18 cellular contexts compared by ENCODE assay signal in the genomic region with DNA sequence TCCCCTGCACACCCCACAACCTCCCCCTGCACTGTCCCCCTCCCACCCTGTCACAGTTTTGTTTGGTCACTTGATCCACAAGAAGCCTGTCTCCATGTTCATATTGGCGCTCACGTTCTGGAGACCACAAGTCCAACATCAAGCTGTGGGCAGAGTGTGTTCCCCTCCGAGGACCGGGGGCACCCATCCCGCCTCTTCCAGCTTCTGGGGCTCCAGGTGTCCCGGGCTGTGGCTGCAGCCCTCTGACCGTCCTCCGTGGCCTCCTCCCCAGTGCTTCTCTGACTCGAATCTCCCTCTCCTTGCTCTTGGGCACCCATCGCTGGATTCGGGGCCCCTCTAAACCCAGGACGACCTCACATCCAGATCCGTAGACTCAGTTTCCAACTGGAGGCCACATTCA. TPM values are rescaled to one million over a fixed set of nuclear protein-coding genes. Genes with fewer than 3 reads are reported as not detected.
DNase-seq lines count a peak whose midpoint lies in the region; ATAC-seq and TF ChIP-seq lines count a peak whose summit lies in the region.
"Had no signal": no experiment of that assay in that cellular context is flagged by ENCODE, and none has a peak within 500 bp of the region (broad histone marks: within the 10 kb centered on the region; RNA-seq: fewer than 3 reads in every experiment).

No MANE protein-coding gene starts in this region.

- peaks cover 20% of the 10 kb centered on the region for H3K4me1 ChIP-seq in GM23338 (ENCODE audit: insufficient read depth)
- H3K4me1 ChIP-seq: BE2C had no signal

- TF ChIP-seq CTCF in GM23338 (conservative IDR thresholded peaks at IDR 0.05; ENCODE audit: low read depth in 2 of 2) = no peak
- no peak for TF ChIP-seq CTCF in endothelial cell (IDR thresholded peaks at IDR 0.05; ENCODE audit: unreplicated experiment)
- TF ChIP-seq CTCF in foreskin fibroblast (IDR thresholded peaks at IDR 0.05; ENCODE audit: low read depth, low read length) = no peak

- H2AFZ ChIP-seq in GM23338 = no peak overlapping the region

- H3K27me3 Mint-ChIP-seq in activated CD4-positive, alpha-beta T cell treated with anti-CD3 and anti-CD28 coated beads, Interleukin-2, amount 10 ng/mL, durations not matched to agents 24 days and 14 days = no peaks in the 10 kb centered on the region
- H3K27me3 Mint-ChIP-seq in GM23338 (ENCODE audit: insufficient read depth, low read depth, poor library complexity) = peaks cover 16% of the 10 kb centered on the region
- peaks cover 19% of the 10 kb centered on the region for H3K27me3 Mint-ChIP-seq in endothelial cell (ENCODE audit: unreplicated experiment)

- H3K36me3 ChIP-seq in GM23338 (ENCODE audit: insufficient read depth) = peaks cover 8% of the 10 kb centered on the region; the same call in 1 of the 2 replicates
- H3K36me3 ChIP-seq: BE2C had no signal

- ATAC-seq in GM23338 = no peak
- ATAC-seq in HG03469 (IDR thresholded peaks at IDR 0.05; ENCODE audit: unreplicated experiment) = no peak
- ATAC-seq: HCT116 had no signal

- H3K79me2 ChIP-seq in GM23338 (replicated peaks; ENCODE audit: insufficient read depth) = peaks cover 15% of the 10 kb centered on the region

- no peak overlapping the region for H3K4me3 ChIP-seq in GM23338
- H3K4me3 ChIP-seq in foreskin fibroblast (ENCODE audit: low read depth in 1 of 2, low read length in 2 of 2) = no peak overlapping the region

- H3F3A ChIP-seq in GM23338 (replicated peaks; ENCODE audit: low read depth) = 0 out of 2 replicates have a peak, but pooled peaks cover 6% of the 10 kb centered on the region

- no peaks in the 10 kb centered on the region for H3K9me3 Mint-ChIP-seq in activated CD4-positive, alpha-beta T cell treated with anti-CD3 and anti-CD28 coated beads, Interleukin-2, amount 10 ng/mL, durations not matched to agents 24 days and 14 days
- H3K9me3 Mint-ChIP-seq in GM23338 (peaks cover 7% of the 10 kb centered on the region), endothelial cell (ENCODE audit: unreplicated experiment) (no peaks in the 10 kb centered on the region)

- H3K9me2 ChIP-seq in GM23338 (ENCODE audit: insufficient read depth) = no peaks in the 10 kb centered on the region; the same call in 1 of the 2 replicates

- no peak overlapping the region for H3K4me3 Mint-ChIP-seq in activated CD4-positive, alpha-beta T cell treated with anti-CD3 and anti-CD28 coated beads, Interleukin-2, amount 10 ng/mL, durations not matched to agents 24 days and 14 days
- H3K4me3 Mint-ChIP-seq in GM23338 (no peak overlapping the region), endothelial cell (ENCODE audit: unreplicated experiment) (no peak overlapping the region)
- H3K4me3 Mint-ChIP-seq: CD4-positive, alpha-beta memory T cell had no signal

- H3K4me2 ChIP-seq in GM23338 = no peak overlapping the region

- intact Hi-C loops in activated CD4-positive, alpha-beta T cell treated with anti-CD3 and anti-CD28 coated beads, Interleukin-2, amount 10 ng/mL, durations not matched to agents 24 days and 14 days (cut with micrococcal nuclease) = no loop called here

- H3K4me1 Mint-ChIP-seq in activated CD4-positive, alpha-beta T cell treated with anti-CD3 and anti-CD28 coated beads, Interleukin-2, amount 10 ng/mL, durations not matched to agents 24 days and 14 days = no peaks in the 10 kb centered on the region
- peaks cover 23% of the 10 kb centered on the region for H3K4me1 Mint-ChIP-seq in GM23338
- H3K4me1 Mint-ChIP-seq in endothelial cell (ENCODE audit: unreplicated experiment) = no peaks in the 10 kb centered on the region
- H3K4me1 Mint-ChIP-seq: CD4-positive, alpha-beta memory T cell had no signal

- H3K27ac ChIP-seq in GM23338 (ENCODE audit: low read depth) = peak overlapping the region; percentile 66; the same call in 1 of the 2 replicates
- H3K27ac ChIP-seq: C4-2B, HL-60 had no signal

- H3K27ac Mint-ChIP-seq in activated CD4-positive, alpha-beta T cell treated with anti-CD3 and anti-CD28 coated beads, Interleukin-2, amount 10 ng/mL, durations not matched to agents 24 days and 14 days = no peak overlapping the region
- H3K27ac Mint-ChIP-seq in GM23338 (no peak overlapping the region), endothelial cell (ENCODE audit: unreplicated experiment) (peak overlapping the region; percentile 42)
- H3K27ac Mint-ChIP-seq: CD4-positive, alpha-beta memory T cell had no signal

- no peaks in the 10 kb centered on the region for H3K27me3 ChIP-seq in GM23338 (ENCODE audit: insufficient read depth)
- H3K27me3 ChIP-seq: BE2C had no signal

- peaks cover 12% of the 10 kb centered on the region for H4K20me1 ChIP-seq in GM23338 (replicated peaks; ENCODE audit: insufficient read depth)

- DNase-seq in activated CD4-positive, alpha-beta T cell treated with anti-CD3 and anti-CD28 coated beads, Interleukin-2, amount 10 ng/mL, durations not matched to agents 24 days and 14 days = peak; percentile 33
- no peak for DNase-seq in activated CD4-positive, alpha-beta T cell treated with anti-CD3 and anti-CD28 coated beads for 1 hour
- no peak for DNase-seq in GM23338 (ENCODE audit: low spot score)
- no peak for DNase-seq in endothelial cell (ENCODE audit: low spot score)
- DNase-seq in foreskin fibroblast = no peak
- DNase-seq in T-helper 2 cell = no peak
- DNase-seq: ACHN; BE2C; CD4-positive, alpha-beta memory T cell; DMS153; DMS79 treated with DMSO at 0.1 percent for 48 hours; EL had no signal

- H3K36me3 Mint-ChIP-seq in activated CD4-positive, alpha-beta T cell treated with anti-CD3 and anti-CD28 coated beads, Interleukin-2, amount 10 ng/mL, durations not matched to agents 24 days and 14 days (ENCODE audit: low read depth) = no peaks in the 10 kb centered on the region
- H3K36me3 Mint-ChIP-seq in GM23338 (ENCODE audit: low read depth) (peaks cover 62% of the 10 kb centered on the region), endothelial cell (ENCODE audit: low read depth, unreplicated experiment) (peaks cover 6% of the 10 kb centered on the region)
- H3K36me3 Mint-ChIP-seq: CD4-positive, alpha-beta memory T cell had no signal

RNA-seq across cellular contexts. Expression of gene PLEKHG4B, which starts 49.2 kb away (rescaled TPM):
- not detected in 2 replicates for total RNA-seq in activated CD4-positive, alpha-beta T cell treated with anti-CD3 and anti-CD28 coated beads, Interleukin-2, amount 10 ng/mL, durations not matched to agents 24 days and 14 days
- 43.7 and 54.8 TPM in 2 replicates for total RNA-seq in GM23338 (2014; rRNA removed; shearing (Covaris generic))
- 33.5 and 34.2 TPM in 2 replicates for polyA plus RNA-seq in GM23338 (2016; fragmentation: Nextera tagmentation; extraction: Ambion mirVana)
- 6.8 TPM for total RNA-seq in endothelial cell (ENCODE audit: unreplicated experiment)
- total RNA-seq: CD4-positive, alpha-beta memory T cell had no signal
- polyA plus RNA-seq: CD4-positive, alpha-beta memory T cell had no signal

RNA-seq across cellular contexts. Expression of gene LRRC14B, which starts 50.1 kb away (rescaled TPM):
- total RNA-seq in activated CD4-positive, alpha-beta T cell treated with anti-CD3 and anti-CD28 coated beads, Interleukin-2, amount 10 ng/mL, durations not matched to agents 24 days and 14 days = not detected in 2 replicates
- not detected in 2 replicates for total RNA-seq in GM23338 (2014; rRNA removed; shearing (Covaris generic))
- polyA plus RNA-seq in GM23338 (2016; fragmentation: Nextera tagmentation; extraction: Ambion mirVana) = not detected in 2 replicates
- not detected for total RNA-seq in endothelial cell (ENCODE audit: unreplicated experiment)
- total RNA-seq: A172; CD4-positive, alpha-beta memory T cell; H4 had no signal
